In genomic region chr10:97542169-97543024, GRCh38 we compare ENCODE assay signal across 8 cellular contexts. TPM values are rescaled to one million over a fixed set of nuclear protein-coding genes. Genes with fewer than 3 reads are reported as not detected.
DNase-seq lines count a peak whose midpoint lies in the region; ATAC-seq, FAIRE-seq and TF ChIP-seq lines count a peak whose summit lies in the region.

No MANE protein-coding gene starts in this region.

- no peaks in the 10 kb centered on the region for H3K9me3 Mint-ChIP-seq in brain

- ATAC-seq in HG02798 (IDR thresholded peaks at IDR 0.05; ENCODE audit: poor library complexity, unreplicated experiment) = no peak
- no peak for ATAC-seq in GM21723 (IDR thresholded peaks at IDR 0.05; ENCODE audit: unreplicated experiment)

- peak overlapping the region; percentile 84 to 99 (median 94) for H3K27ac Mint-ChIP-seq in brain

- FAIRE-seq in RCC 7860 (lab: Jason Lieb, UNC) (peak; percentile 91), islet of Langerhans (lab: Jason Lieb, UNC) (peak; percentile 24)

- TF ChIP-seq CTCF in brain (conservative IDR thresholded peaks at IDR 0.05) = no peak

- H3K4me3 Mint-ChIP-seq in brain = peak overlapping the region in 3 of 5 experiments; percentile 31 to 47 (median 37)

- peaks cover 64% of the 10 kb centered on the region for H3K4me1 Mint-ChIP-seq in brain

- no peaks in the 10 kb centered on the region for H3K36me3 Mint-ChIP-seq in brain

- peaks cover 7% of the 10 kb centered on the region for H3K27me3 Mint-ChIP-seq in brain

- DNase-seq in GDM1 (lab: John Stamatoyannopoulos, UW) = peak; percentile 49
- DNase-seq in RCC 7860 (ENCODE audit: low spot score) = peak; percentile 91
- peak; percentile 24 to 50 for DNase-seq in stimulated activated CD4-positive, alpha-beta T cell treated with anti-CD3 and anti-CD28 coated beads, Interleukin-12 subunit alpha, Interleukin-12 subunit beta, amount 100 ng/mL, for 24 hours (ENCODE audit: low read depth in 2 of 2)
- DNase-seq in central memory CD4-positive, alpha-beta T cell = no peak

RNA-seq across cellular contexts. Expression of gene ANKRD2, which starts 30.2 kb away (rescaled TPM):
- polyA plus RNA-seq in brain (ENCODE audit: insufficient read depth, low read depth, low replicate concordance) = 1.6 TPM

RNA-seq across cellular contexts. Expression of gene HOGA1, which starts 41.8 kb away (rescaled TPM):
- polyA plus RNA-seq in brain (ENCODE audit: insufficient read depth, low read depth, low replicate concordance) = 1.4 TPM

RNA-seq across cellular contexts. Expression of gene UBTD1, which starts 43.7 kb away (rescaled TPM):
- 9.8 TPM for polyA plus RNA-seq in brain (ENCODE audit: insufficient read depth, low read depth, low replicate concordance)

RNA-seq across cellular contexts. Expression of gene MMS19, which starts 44.2 kb away (rescaled TPM):
- polyA plus RNA-seq in brain (ENCODE audit: insufficient read depth, low read depth, low replicate concordance) = 43.3 TPM

RNA-seq across cellular contexts. Expression of gene C10orf62, which starts 47.1 kb away (rescaled TPM):
- not detected for polyA plus RNA-seq in brain (ENCODE audit: insufficient read depth, low read depth, low replicate concordance)
